Comparison of ENCODE assay signal across 1 cellular context in the genomic region with DNA sequence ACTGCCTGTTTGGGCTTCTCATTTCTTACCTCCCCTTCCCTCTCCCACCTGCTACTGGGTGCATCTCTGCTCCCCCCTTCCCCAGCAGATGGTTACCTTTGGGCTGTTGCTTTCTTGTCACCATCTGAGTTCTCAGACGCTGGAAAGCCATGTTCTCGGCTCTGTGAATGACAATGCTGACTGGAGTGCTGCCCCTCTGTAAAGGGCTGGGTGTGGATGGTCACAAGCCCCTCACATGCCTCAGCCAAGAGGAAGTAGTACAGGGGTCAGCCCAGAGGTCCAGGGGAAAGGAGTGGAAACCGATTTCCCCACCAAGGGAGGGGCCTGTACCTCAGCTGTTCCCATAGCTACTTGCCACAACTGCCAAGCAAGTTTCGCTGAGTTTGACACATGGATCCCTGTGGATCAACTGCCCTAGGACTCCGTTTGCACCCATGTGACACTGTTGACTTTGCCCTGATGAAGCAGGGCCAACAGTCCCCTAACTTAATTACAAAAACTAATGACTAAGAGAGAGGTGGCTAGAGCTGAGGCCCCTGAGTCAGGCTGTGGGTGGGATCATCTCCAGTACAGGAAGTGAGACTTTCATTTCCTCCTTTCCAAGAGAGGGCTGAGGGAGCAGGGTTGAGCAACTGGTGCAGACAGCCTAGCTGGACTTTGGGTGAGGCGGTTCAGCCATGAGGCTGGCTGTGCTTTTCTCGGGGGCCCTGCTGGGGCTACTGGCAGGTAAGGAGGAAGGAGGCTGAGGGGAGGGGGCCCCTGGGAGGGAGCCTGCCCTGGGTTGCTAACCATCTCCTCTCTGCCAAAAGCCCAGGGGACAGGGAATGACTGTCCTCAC.
TF ChIP-seq lines count a peak whose summit lies in the region.

A gene with protein sequence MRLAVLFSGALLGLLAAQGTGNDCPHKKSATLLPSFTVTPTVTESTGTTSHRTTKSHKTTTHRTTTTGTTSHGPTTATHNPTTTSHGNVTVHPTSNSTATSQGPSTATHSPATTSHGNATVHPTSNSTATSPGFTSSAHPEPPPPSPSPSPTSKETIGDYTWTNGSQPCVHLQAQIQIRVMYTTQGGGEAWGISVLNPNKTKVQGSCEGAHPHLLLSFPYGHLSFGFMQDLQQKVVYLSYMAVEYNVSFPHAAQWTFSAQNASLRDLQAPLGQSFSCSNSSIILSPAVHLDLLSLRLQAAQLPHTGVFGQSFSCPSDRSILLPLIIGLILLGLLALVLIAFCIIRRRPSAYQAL (plus strand): TSS at position 638 of the 838 bp plus-strand sequence. CDS start 40 bp downstream, at position 678.

TF ChIP-seq in HepG2, 621 proteins besides CTCF, POLR2A, EP300 and RAD21 (continued from another document and continues in another):
- TF ChIP-seq, protein P1, sequence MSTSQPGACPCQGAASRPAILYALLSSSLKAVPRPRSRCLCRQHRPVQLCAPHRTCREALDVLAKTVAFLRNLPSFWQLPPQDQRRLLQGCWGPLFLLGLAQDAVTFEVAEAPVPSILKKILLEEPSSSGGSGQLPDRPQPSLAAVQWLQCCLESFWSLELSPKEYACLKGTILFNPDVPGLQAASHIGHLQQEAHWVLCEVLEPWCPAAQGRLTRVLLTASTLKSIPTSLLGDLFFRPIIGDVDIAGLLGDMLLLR (CRISPR knock-in tag; IDR thresholded peaks at IDR 0.05), result peak; percentile 61; the same call in 1 of the 2 replicates
- TF ChIP-seq HOXA3 (CRISPR knock-in tag; IDR thresholded peaks at IDR 0.05) (peak; percentile 72), ZZZ3 (CRISPR knock-in tag; IDR thresholded peaks at IDR 0.05; ENCODE audit: borderline replicate concordance) (no peak), POLR2AphosphoS2 (IDR thresholded peaks at IDR 0.05; ENCODE audit: low read depth, low read length) (peak; percentile 100), CEBPG (CRISPR knock-in tag; IDR thresholded peaks at IDR 0.05) (peak; percentile 95), ZSCAN21 (CRISPR knock-in tag; IDR thresholded peaks at IDR 0.05; ENCODE audit: borderline replicate concordance) (peak; percentile 50; the same call in 1 of the 2 replicates), HDAC6 (IDR thresholded peaks at IDR 0.05; ENCODE audit: low read depth, low read length) (no peak), TAF1 (CRISPR knock-in tag; IDR thresholded peaks at IDR 0.05) (peak; percentile 35), HCFC1 (IDR thresholded peaks at IDR 0.05; ENCODE audit: low read depth, low read length) (no peak; the same call in 1 of the 2 replicates), ZNF235 (CRISPR knock-in tag; IDR thresholded peaks at IDR 0.05; ENCODE audit: borderline replicate concordance) (0 out of 2 replicates have a peak, but pooled peaks have one; percentile 12), ZNF749 (CRISPR knock-in tag; IDR thresholded peaks at IDR 0.05; ENCODE audit: borderline replicate concordance) (peak; percentile 82; the same call in 1 of the 2 replicates), POGZ (CRISPR knock-in tag; IDR thresholded peaks at IDR 0.05) (peak; percentile 43; the same call in 1 of the 2 replicates), AHR (CRISPR knock-in tag; IDR thresholded peaks at IDR 0.05) (no peak; the same call in 1 of the 2 replicates), ZNF20 (CRISPR knock-in tag; IDR thresholded peaks at IDR 0.05) (no peak), TOPORS (CRISPR knock-in tag; IDR thresholded peaks at IDR 0.05) (no peak), ZNF790 (CRISPR knock-in tag; IDR thresholded peaks at IDR 0.05; ENCODE audit: borderline replicate concordance) (peak; percentile 81; the same call in 1 of the 2 replicates), SOX5 (CRISPR knock-in tag; IDR thresholded peaks at IDR 0.05; ENCODE audit: borderline replicate concordance) (peak; percentile 67), KDM4B (CRISPR knock-in tag; IDR thresholded peaks at IDR 0.05) (peak; percentile 53; the same call in 1 of the 2 replicates), ELF1 (CRISPR knock-in tag; IDR thresholded peaks at IDR 0.05) (peak; percentile 80), ZNF552 (CRISPR knock-in tag; IDR thresholded peaks at IDR 0.05; ENCODE audit: borderline replicate concordance) (0 out of 2 replicates have a peak, but pooled peaks have one; percentile 53), ZNF737 (CRISPR knock-in tag; IDR thresholded peaks at IDR 0.05; ENCODE audit: borderline replicate concordance) (peak; percentile 52; the same call in 1 of the 2 replicates), HNF4G (IDR thresholded peaks at IDR 0.05; ENCODE audit: borderline replicate concordance, low read depth, low read length) (peak; percentile 15; the same call in 1 of the 2 replicates), HNF4G (CRISPR knock-in tag; IDR thresholded peaks at IDR 0.05; ENCODE audit: borderline replicate concordance, low read depth) (no peak; the same call in 1 of the 2 replicates), ZFP36L1 (CRISPR knock-in tag; IDR thresholded peaks at IDR 0.05) (peak; percentile 88; the same call in 1 of the 2 replicates), CHD2 (IDR thresholded peaks at IDR 0.05; ENCODE audit: low read depth, low read length) (peak; percentile 66), ZFP36L2 (CRISPR knock-in tag; IDR thresholded peaks at IDR 0.05) (no peak), ZNF747 (CRISPR knock-in tag; IDR thresholded peaks at IDR 0.05; ENCODE audit: borderline replicate concordance) (no peak)
- TF ChIP-seq, protein P2, sequence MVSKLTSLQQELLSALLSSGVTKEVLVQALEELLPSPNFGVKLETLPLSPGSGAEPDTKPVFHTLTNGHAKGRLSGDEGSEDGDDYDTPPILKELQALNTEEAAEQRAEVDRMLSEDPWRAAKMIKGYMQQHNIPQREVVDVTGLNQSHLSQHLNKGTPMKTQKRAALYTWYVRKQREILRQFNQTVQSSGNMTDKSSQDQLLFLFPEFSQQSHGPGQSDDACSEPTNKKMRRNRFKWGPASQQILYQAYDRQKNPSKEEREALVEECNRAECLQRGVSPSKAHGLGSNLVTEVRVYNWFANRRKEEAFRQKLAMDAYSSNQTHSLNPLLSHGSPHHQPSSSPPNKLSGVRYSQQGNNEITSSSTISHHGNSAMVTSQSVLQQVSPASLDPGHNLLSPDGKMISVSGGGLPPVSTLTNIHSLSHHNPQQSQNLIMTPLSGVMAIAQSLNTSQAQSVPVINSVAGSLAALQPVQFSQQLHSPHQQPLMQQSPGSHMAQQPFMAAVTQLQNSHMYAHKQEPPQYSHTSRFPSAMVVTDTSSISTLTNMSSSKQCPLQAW (CRISPR knock-in tag; IDR thresholded peaks at IDR 0.05), result no peak; the same call in 1 of the 2 replicates
- TF ChIP-seq, protein P3, sequence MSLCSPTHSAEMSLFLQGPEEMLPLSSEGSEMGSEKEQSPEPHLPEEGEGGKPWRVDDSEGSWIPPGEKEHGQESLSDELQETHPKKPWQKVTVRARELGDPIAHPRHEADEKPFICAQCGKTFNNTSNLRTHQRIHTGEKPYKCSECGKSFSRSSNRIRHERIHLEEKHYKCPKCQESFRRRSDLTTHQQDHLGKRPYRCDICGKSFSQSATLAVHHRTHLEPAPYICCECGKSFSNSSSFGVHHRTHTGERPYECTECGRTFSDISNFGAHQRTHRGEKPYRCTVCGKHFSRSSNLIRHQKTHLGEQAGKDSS (CRISPR knock-in tag; IDR thresholded peaks at IDR 0.05; ENCODE audit: borderline replicate concordance, low read depth), result no peak; the same call in 1 of the 2 replicates
- TF ChIP-seq, protein P4, sequence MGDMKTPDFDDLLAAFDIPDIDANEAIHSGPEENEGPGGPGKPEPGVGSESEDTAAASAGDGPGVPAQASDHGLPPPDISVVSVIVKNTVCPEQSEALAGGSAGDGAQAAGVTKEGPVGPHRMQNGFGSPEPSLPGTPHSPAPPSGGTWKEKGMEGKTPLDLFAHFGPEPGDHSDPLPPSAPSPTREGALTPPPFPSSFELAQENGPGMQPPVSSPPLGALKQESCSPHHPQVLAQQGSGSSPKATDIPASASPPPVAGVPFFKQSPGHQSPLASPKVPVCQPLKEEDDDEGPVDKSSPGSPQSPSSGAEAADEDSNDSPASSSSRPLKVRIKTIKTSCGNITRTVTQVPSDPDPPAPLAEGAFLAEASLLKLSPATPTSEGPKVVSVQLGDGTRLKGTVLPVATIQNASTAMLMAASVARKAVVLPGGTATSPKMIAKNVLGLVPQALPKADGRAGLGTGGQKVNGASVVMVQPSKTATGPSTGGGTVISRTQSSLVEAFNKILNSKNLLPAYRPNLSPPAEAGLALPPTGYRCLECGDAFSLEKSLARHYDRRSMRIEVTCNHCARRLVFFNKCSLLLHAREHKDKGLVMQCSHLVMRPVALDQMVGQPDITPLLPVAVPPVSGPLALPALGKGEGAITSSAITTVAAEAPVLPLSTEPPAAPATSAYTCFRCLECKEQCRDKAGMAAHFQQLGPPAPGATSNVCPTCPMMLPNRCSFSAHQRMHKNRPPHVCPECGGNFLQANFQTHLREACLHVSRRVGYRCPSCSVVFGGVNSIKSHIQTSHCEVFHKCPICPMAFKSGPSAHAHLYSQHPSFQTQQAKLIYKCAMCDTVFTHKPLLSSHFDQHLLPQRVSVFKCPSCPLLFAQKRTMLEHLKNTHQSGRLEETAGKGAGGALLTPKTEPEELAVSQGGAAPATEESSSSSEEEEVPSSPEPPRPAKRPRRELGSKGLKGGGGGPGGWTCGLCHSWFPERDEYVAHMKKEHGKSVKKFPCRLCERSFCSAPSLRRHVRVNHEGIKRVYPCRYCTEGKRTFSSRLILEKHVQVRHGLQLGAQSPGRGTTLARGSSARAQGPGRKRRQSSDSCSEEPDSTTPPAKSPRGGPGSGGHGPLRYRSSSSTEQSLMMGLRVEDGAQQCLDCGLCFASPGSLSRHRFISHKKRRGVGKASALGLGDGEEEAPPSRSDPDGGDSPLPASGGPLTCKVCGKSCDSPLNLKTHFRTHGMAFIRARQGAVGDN (CRISPR knock-in tag; IDR thresholded peaks at IDR 0.05), result peak; percentile 86
- TF ChIP-seq, protein P5, sequence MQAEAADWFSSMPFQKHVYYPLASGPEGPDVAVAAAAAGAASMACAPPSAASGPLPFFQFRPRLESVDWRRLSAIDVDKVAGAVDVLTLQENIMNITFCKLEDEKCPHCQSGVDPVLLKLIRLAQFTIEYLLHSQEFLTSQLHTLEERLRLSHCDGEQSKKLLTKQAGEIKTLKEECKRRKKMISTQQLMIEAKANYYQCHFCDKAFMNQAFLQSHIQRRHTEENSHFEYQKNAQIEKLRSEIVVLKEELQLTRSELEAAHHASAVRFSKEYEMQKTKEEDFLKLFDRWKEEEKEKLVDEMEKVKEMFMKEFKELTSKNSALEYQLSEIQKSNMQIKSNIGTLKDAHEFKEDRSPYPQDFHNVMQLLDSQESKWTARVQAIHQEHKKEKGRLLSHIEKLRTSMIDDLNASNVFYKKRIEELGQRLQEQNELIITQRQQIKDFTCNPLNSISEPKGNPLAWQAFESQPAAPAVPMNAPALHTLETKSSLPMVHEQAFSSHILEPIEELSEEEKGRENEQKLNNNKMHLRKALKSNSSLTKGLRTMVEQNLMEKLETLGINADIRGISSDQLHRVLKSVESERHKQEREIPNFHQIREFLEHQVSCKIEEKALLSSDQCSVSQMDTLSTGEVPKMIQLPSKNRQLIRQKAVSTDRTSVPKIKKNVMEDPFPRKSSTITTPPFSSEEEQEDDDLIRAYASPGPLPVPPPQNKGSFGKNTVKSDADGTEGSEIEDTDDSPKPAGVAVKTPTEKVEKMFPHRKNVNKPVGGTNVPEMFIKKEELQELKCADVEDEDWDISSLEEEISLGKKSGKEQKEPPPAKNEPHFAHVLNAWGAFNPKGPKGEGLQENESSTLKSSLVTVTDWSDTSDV (CRISPR knock-in tag; IDR thresholded peaks at IDR 0.05), result no peak
- TF ChIP-seq, protein P6, sequence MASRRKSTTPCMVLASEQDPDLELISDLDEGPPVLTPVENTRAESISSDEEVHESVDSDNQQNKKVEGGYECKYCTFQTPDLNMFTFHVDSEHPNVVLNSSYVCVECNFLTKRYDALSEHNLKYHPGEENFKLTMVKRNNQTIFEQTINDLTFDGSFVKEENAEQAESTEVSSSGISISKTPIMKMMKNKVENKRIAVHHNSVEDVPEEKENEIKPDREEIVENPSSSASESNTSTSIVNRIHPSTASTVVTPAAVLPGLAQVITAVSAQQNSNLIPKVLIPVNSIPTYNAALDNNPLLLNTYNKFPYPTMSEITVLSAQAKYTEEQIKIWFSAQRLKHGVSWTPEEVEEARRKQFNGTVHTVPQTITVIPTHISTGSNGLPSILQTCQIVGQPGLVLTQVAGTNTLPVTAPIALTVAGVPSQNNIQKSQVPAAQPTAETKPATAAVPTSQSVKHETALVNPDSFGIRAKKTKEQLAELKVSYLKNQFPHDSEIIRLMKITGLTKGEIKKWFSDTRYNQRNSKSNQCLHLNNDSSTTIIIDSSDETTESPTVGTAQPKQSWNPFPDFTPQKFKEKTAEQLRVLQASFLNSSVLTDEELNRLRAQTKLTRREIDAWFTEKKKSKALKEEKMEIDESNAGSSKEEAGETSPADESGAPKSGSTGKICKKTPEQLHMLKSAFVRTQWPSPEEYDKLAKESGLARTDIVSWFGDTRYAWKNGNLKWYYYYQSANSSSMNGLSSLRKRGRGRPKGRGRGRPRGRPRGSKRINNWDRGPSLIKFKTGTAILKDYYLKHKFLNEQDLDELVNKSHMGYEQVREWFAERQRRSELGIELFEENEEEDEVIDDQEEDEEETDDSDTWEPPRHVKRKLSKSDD (CRISPR knock-in tag; IDR thresholded peaks at IDR 0.05; ENCODE audit: low read depth), result 0 out of 2 replicates have a peak, but pooled peaks have one; percentile 35
- TF ChIP-seq, protein P7, sequence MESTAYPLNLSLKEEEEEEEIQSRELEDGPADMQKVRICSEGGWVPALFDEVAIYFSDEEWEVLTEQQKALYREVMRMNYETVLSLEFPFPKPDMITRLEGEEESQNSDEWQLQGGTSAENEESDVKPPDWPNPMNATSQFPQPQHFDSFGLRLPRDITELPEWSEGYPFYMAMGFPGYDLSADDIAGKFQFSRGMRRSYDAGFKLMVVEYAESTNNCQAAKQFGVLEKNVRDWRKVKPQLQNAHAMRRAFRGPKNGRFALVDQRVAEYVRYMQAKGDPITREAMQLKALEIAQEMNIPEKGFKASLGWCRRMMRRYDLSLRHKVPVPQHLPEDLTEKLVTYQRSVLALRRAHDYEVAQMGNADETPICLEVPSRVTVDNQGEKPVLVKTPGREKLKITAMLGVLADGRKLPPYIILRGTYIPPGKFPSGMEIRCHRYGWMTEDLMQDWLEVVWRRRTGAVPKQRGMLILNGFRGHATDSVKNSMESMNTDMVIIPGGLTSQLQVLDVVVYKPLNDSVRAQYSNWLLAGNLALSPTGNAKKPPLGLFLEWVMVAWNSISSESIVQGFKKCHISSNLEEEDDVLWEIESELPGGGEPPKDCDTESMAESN (CRISPR knock-in tag; conservative IDR thresholded peaks at IDR 0.05), result 0 out of 2 replicates have a peak, but pooled peaks have one; percentile 0
